ENCODE assay signal across 10 cellular contexts in genomic region chr19:18013621-18014111, GRCh38. TPM values are rescaled to one million over a fixed set of nuclear protein-coding genes. Genes with fewer than 3 reads are reported as not detected.
DNase-seq lines count a peak whose midpoint lies in the region; ATAC-seq and TF ChIP-seq lines count a peak whose summit lies in the region.
"Had no signal": no experiment of that assay in that cellular context is flagged by ENCODE, and none has a peak within 500 bp of the region (broad histone marks: within the 10 kb centered on the region; RNA-seq: fewer than 3 reads in every experiment).

No MANE protein-coding gene starts in this region.

- no peaks in the 10 kb centered on the region for H3K27me3 Mint-ChIP-seq in activated CD4-positive, alpha-beta T cell treated with anti-CD3 and anti-CD28 coated beads, Interleukin-2, amount 10 ng/mL, durations not matched to agents 24 days and 14 days
- H3K27me3 Mint-ChIP-seq in activated naive CD8-positive, alpha-beta T cell treated with anti-CD3 and anti-CD28 coated beads, Interleukin-2, amount 10 ng/mL, durations not matched to agents 7 days and 5 days, result no peaks in the 10 kb centered on the region

- H3K9me3 ChIP-seq in liver (ENCODE audit: control insufficient read depth in 4 of 4, low read length in 3 of 4) (no peaks in the 10 kb centered on the region), suprapubic skin (no peaks in the 10 kb centered on the region)

- H3K4me3 Mint-ChIP-seq in activated CD4-positive, alpha-beta T cell treated with anti-CD3 and anti-CD28 coated beads, Interleukin-2, amount 10 ng/mL, durations not matched to agents 24 days and 14 days, result peak overlapping the region; percentile 76
- H3K4me3 Mint-ChIP-seq in activated naive CD8-positive, alpha-beta T cell treated with anti-CD3 and anti-CD28 coated beads, Interleukin-2, amount 10 ng/mL, durations not matched to agents 7 days and 5 days, result peak overlapping the region; percentile 57

- TF ChIP-seq EP300 in suprapubic skin (IDR thresholded peaks at IDR 0.05), result no peak

- TF ChIP-seq CTCF in liver (IDR thresholded peaks at IDR 0.05; ENCODE audit: low read depth, low read length, missing input control) (no peak), suprapubic skin (IDR thresholded peaks at IDR 0.05) (no peak)

- WGBS in liver, result 27% methylated on average over 9 of the region's 9 CpGs
- 55% methylated on average over 9 of the region's 9 CpGs for WGBS in suprapubic skin

- no peaks in the 10 kb centered on the region for H3K9me3 Mint-ChIP-seq in activated CD4-positive, alpha-beta T cell treated with anti-CD3 and anti-CD28 coated beads, Interleukin-2, amount 10 ng/mL, durations not matched to agents 24 days and 14 days
- H3K9me3 Mint-ChIP-seq in activated naive CD8-positive, alpha-beta T cell treated with anti-CD3 and anti-CD28 coated beads, Interleukin-2, amount 10 ng/mL, durations not matched to agents 7 days and 5 days, result no peaks in the 10 kb centered on the region

- TF ChIP-seq RAD21 in liver (IDR thresholded peaks at IDR 0.05), result peak; percentile 5 to 17

- H3K27ac ChIP-seq in liver (ENCODE audit: low read depth in 1 of 2, low read length in 2 of 2) (peak overlapping the region; percentile 74 to 81), suprapubic skin (peak overlapping the region; percentile 54)

- H3K4me1 Mint-ChIP-seq in activated CD4-positive, alpha-beta T cell treated with anti-CD3 and anti-CD28 coated beads, Interleukin-2, amount 10 ng/mL, durations not matched to agents 24 days and 14 days, result peaks cover 63% of the 10 kb centered on the region
- peaks cover 43% of the 10 kb centered on the region for H3K4me1 Mint-ChIP-seq in activated naive CD8-positive, alpha-beta T cell treated with anti-CD3 and anti-CD28 coated beads, Interleukin-2, amount 10 ng/mL, durations not matched to agents 7 days and 5 days

- peaks cover 65% of the 10 kb centered on the region for H3K36me3 Mint-ChIP-seq in activated CD4-positive, alpha-beta T cell treated with anti-CD3 and anti-CD28 coated beads, Interleukin-2, amount 10 ng/mL, durations not matched to agents 24 days and 14 days (ENCODE audit: low read depth)
- H3K36me3 Mint-ChIP-seq in activated naive CD8-positive, alpha-beta T cell treated with anti-CD3 and anti-CD28 coated beads, Interleukin-2, amount 10 ng/mL, durations not matched to agents 7 days and 5 days, result peaks cover 32% of the 10 kb centered on the region

- H3K27ac Mint-ChIP-seq in activated CD4-positive, alpha-beta T cell treated with anti-CD3 and anti-CD28 coated beads, Interleukin-2, amount 10 ng/mL, durations not matched to agents 24 days and 14 days, result peak overlapping the region; percentile 95
- H3K27ac Mint-ChIP-seq in activated naive CD8-positive, alpha-beta T cell treated with anti-CD3 and anti-CD28 coated beads, Interleukin-2, amount 10 ng/mL, durations not matched to agents 7 days and 5 days, result peak overlapping the region; percentile 44

- no peaks in the 10 kb centered on the region for H3K27me3 ChIP-seq in liver (ENCODE audit: control insufficient read depth in 4 of 4, insufficient read depth in 4 of 4, low read length in 3 of 4)
- H3K27me3 ChIP-seq in suprapubic skin, result no peaks in the 10 kb centered on the region

- no peak for ATAC-seq in activated naive CD8-positive, alpha-beta T cell treated with anti-CD3 and anti-CD28 coated beads, Interleukin-2, amount 10 ng/mL, durations not matched to agents 7 days and 5 days (ENCODE audit: low read depth)

- TF ChIP-seq POLR2A in suprapubic skin (IDR thresholded peaks at IDR 0.05), result no peak

- POLR2A ChIA-PET in activated naive CD8-positive, alpha-beta T cell treated with anti-CD3 and anti-CD28 coated beads, Interleukin-2, amount 10 ng/mL, durations not matched to agents 7 days and 5 days (lab: Charles Lee), result interaction anchor here (0.6 to 1.5 kb wide), 5 partner anchors 9 to 44 kb away, joined by 3 to 8 read pairs (median 5); no protein-coding TSS in a partner anchor

- intact Hi-C loops in activated CD4-positive, alpha-beta T cell treated with anti-CD3 and anti-CD28 coated beads, Interleukin-2, amount 10 ng/mL, durations not matched to agents 24 days and 14 days (cut with micrococcal nuclease), result no loop called here

- in situ Hi-C loops in ACHN (cut with HindIII; ENCODE audit: low pct_ligation_motif_present, low pct_unique_long_range_greater_than_20kb, low sequenced_read_pairs), result no loop called here

- peak; percentile 75 for DNase-seq in activated CD4-positive, alpha-beta T cell treated with anti-CD3 and anti-CD28 coated beads, Interleukin-2, amount 10 ng/mL, durations not matched to agents 24 days and 14 days
- no peak for DNase-seq in activated CD4-positive, alpha-beta T cell treated with anti-CD3 and anti-CD28 coated beads, Interleukin-2, amount 50 U/mL, for 1 hour
- DNase-seq in activated naive CD8-positive, alpha-beta T cell treated with anti-CD3 and anti-CD28 coated beads, Interleukin-2, amount 10 ng/mL, durations not matched to agents 7 days and 5 days, result peak; percentile 45
- no peak for DNase-seq in suprapubic skin (ENCODE audit: low spot score in 2 of 2)
- no peak for DNase-seq in ACHN
- DNase-seq in HPDE6-E6E7 (ENCODE audit: extremely low spot score), result no peak
- no peak for DNase-seq in Ammon's horn (ENCODE audit: low spot score)
- DNase-seq: KBM-7 had no signal

- H3K4me3 ChIP-seq in liver (ENCODE audit: low read depth in 1 of 3, low read length in 3 of 3) (no peak overlapping the region), suprapubic skin (peak overlapping the region; percentile 1)

- H3K4me1 ChIP-seq in liver (ENCODE audit: control insufficient read depth in 4 of 4, insufficient read depth in 4 of 4, low read length in 3 of 4), result peaks cover 0 to 36% (median 20%) of the 10 kb centered on the region in 4 donors
- H3K4me1 ChIP-seq in suprapubic skin, result peaks cover 49% of the 10 kb centered on the region

- peak overlapping the region; percentile 58 to 89 for H3K9ac ChIP-seq in liver (ENCODE audit: low read depth in 1 of 2, low read length in 2 of 2)

- H3K36me3 ChIP-seq in liver (ENCODE audit: control insufficient read depth in 4 of 4, insufficient read depth in 3 of 4, low read depth in 1 of 4, low read length in 3 of 4) (peaks cover 4 to 12% (median 6%) of the 10 kb centered on the region in 4 donors), suprapubic skin (peaks cover 53% of the 10 kb centered on the region)

TF ChIP-seq in liver, 16 proteins besides CTCF, POLR2A, EP300 and RAD21 (continues in another document):
- no peak for TF ChIP-seq FOXA1 (IDR thresholded peaks at IDR 0.05)
- peak; percentile 80 to 81 for TF ChIP-seq RXRA (IDR thresholded peaks at IDR 0.05)
- TF ChIP-seq ZBTB33 (IDR thresholded peaks at IDR 0.05), result no peak
- no peak for TF ChIP-seq HNF4G (IDR thresholded peaks at IDR 0.05)
- TF ChIP-seq FOXA2 (IDR thresholded peaks at IDR 0.05), result no peak
- no peak for TF ChIP-seq REST (IDR thresholded peaks at IDR 0.05)

RNA-seq across cellular contexts. Expression of gene ARRDC2, which starts 5.7 kb away (rescaled TPM):
- 41.3 and 41.7 TPM in 2 replicates for total RNA-seq in activated CD4-positive, alpha-beta T cell treated with anti-CD3 and anti-CD28 coated beads, Interleukin-2, amount 10 ng/mL, durations not matched to agents 24 days and 14 days
- 10 to 100 TPM; 66.5 to 71.2 TPM for total RNA-seq in activated naive CD8-positive, alpha-beta T cell treated with anti-CD3 and anti-CD28 coated beads, Interleukin-2, amount 10 ng/mL, durations not matched to agents 7 days and 5 days
- total RNA-seq in liver (10 to 100 TPM in 1 of 2 donors, 1 to 10 TPM in 1; 7.6 to 32.3 TPM), suprapubic skin (10 to 100 TPM; 11.3 to 35.0 (median 28.5) TPM)
- polyA plus RNA-seq in liver, result 1 to 10 TPM; 2.7 to 5.3 TPM

RNA-seq across cellular contexts. Expression of gene KCNN1, which starts 46.8 kb away (rescaled TPM):
- total RNA-seq in activated CD4-positive, alpha-beta T cell treated with anti-CD3 and anti-CD28 coated beads, Interleukin-2, amount 10 ng/mL, durations not matched to agents 24 days and 14 days, result 0.62 TPM in 1 of 2 replicates, not detected in the other
- not detected for total RNA-seq in activated naive CD8-positive, alpha-beta T cell treated with anti-CD3 and anti-CD28 coated beads, Interleukin-2, amount 10 ng/mL, durations not matched to agents 7 days and 5 days
- total RNA-seq in liver, result under 1 TPM; 0.05 to 0.08 TPM
- polyA plus RNA-seq in liver, result under 1 TPM in 1 of 2 donors, not detected in 1; 0.05 TPM
- under 1 TPM in 2 of 4 donors, not detected in 2; 0.26 to 0.51 TPM for total RNA-seq in suprapubic skin
- total RNA-seq: subcutaneous adipose tissue had no signal

Comparison
In these comparisons a context has a peak if more than half of its experiments do, and no peak if none do; other contexts are left out.
1. DNase-seq: peak in activated CD4-positive, alpha-beta T cell treated with anti-CD3 and anti-CD28 coated beads, Interleukin-2, amount 10 ng/mL, durations not matched to agents 24 days and 14 days (single experiment) and activated naive CD8-positive, alpha-beta T cell treated with anti-CD3 and anti-CD28 coated beads, Interleukin-2, amount 10 ng/mL, durations not matched to agents 7 days and 5 days (single experiment); none in activated CD4-positive, alpha-beta T cell treated with anti-CD3 and anti-CD28 coated beads, Interleukin-2, amount 50 U/mL, for 1 hour (single experiment), suprapubic skin (0 of 2), ACHN (single experiment), HPDE6-E6E7 (single experiment) and Ammon's horn (single experiment).